ENCODE assay signal across 2 cellular contexts in genomic region chr16:669666-670065, GRCh38.
TF ChIP-seq lines count a peak whose summit lies in the region.

No MANE protein-coding gene starts in this region.

TF ChIP-seq in A549, 52 proteins besides CTCF, POLR2A, EP300 and RAD21:
- no peak for TF ChIP-seq BCL3 (IDR thresholded peaks at IDR 0.05)

TF ChIP-seq in WTC11, 78 proteins besides CTCF, POLR2A, EP300 and RAD21:
- no peak for TF ChIP-seq PREB (CRISPR knock-in tag; IDR thresholded peaks at IDR 0.05; ENCODE audit: borderline replicate concordance)
- TF ChIP-seq NFATC4 (CRISPR knock-in tag; IDR thresholded peaks at IDR 0.05): no peak
- TF ChIP-seq OVOL2 (CRISPR knock-in tag; IDR thresholded peaks at IDR 0.05; ENCODE audit: borderline replicate concordance): no peak
- no peak for TF ChIP-seq PRRX2 (CRISPR knock-in tag; IDR thresholded peaks at IDR 0.05)
- TF ChIP-seq FOXP1 (CRISPR knock-in tag; IDR thresholded peaks at IDR 0.05; ENCODE audit: borderline replicate concordance): no peak
- TF ChIP-seq MLX (CRISPR knock-in tag; IDR thresholded peaks at IDR 0.05): no peak
- no peak for TF ChIP-seq ELF4 (CRISPR knock-in tag; IDR thresholded peaks at IDR 0.05; ENCODE audit: low read depth)
- TF ChIP-seq ZNF232 (CRISPR knock-in tag; IDR thresholded peaks at IDR 0.05): no peak
- TF ChIP-seq ATF6 (CRISPR knock-in tag; IDR thresholded peaks at IDR 0.05): no peak
- no peak for TF ChIP-seq ZNF281 (CRISPR knock-in tag; IDR thresholded peaks at IDR 0.05)
- TF ChIP-seq CDX4 (CRISPR knock-in tag; IDR thresholded peaks at IDR 0.05; ENCODE audit: borderline replicate concordance): no peak
- no peak for TF ChIP-seq USF2 (CRISPR knock-in tag; IDR thresholded peaks at IDR 0.05)
- no peak for TF ChIP-seq ZNF396 (CRISPR knock-in tag; IDR thresholded peaks at IDR 0.05; ENCODE audit: borderline replicate concordance)
- no peak for TF ChIP-seq ZNF121 (CRISPR knock-in tag; IDR thresholded peaks at IDR 0.05)
- TF ChIP-seq AR (CRISPR knock-in tag; IDR thresholded peaks at IDR 0.05): no peak
